Comparison of ENCODE assay signal across 8 cellular contexts in the genomic region with DNA sequence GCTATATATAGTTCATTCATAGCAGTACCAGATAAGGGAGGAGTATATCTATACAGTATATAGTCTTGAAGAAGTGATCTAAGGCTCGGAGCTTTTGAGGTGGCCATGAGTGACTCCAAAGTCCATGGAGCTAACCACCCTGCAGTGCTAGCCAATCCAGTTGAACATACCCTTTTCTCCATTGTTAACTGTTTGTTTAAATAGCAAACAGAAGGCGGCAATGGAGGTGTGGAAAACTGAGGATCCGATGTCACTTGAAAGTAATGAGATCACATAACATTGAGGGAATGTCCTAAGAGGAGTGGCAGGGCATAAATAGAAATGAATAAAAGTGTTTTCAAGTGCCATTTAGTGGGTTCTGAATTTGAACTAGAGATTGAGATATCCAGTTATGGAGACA. TPM values are rescaled to one million over a fixed set of nuclear protein-coding genes. Genes with fewer than 3 reads are reported as not detected.
DNase-seq lines count a peak whose midpoint lies in the region; ATAC-seq and TF ChIP-seq lines count a peak whose summit lies in the region.

No MANE protein-coding gene starts in this region.

- no peak overlapping the region for H3K27ac Mint-ChIP-seq in activated naive CD8-positive, alpha-beta T cell treated with anti-CD3 and anti-CD28 coated beads for 36 hours

- peaks cover 28% of the 10 kb centered on the region for H3K4me1 Mint-ChIP-seq in activated naive CD8-positive, alpha-beta T cell treated with anti-CD3 and anti-CD28 coated beads for 36 hours

- no peaks in the 10 kb centered on the region for H3K27me3 ChIP-seq in foreskin keratinocyte

- H3K4me3 ChIP-seq in NB4 (ENCODE audit: low read depth, low read length): peak overlapping the region; percentile 73

- ATAC-seq in foreskin keratinocyte: no peak

- H3K27ac ChIP-seq in substantia nigra (ENCODE audit: low read depth, low read length, poor library complexity, severe bottlenecking): no peak overlapping the region
- no peak overlapping the region for H3K27ac ChIP-seq in foreskin keratinocyte

- TF ChIP-seq CTCF in NB4 (IDR thresholded peaks at IDR 0.05; ENCODE audit: low read depth, low read length): no peak
- TF ChIP-seq CTCF in foreskin keratinocyte (conservative IDR thresholded peaks at IDR 0.05): no peak

- peaks cover 51% of the 10 kb centered on the region for H3K36me3 Mint-ChIP-seq in activated naive CD8-positive, alpha-beta T cell treated with anti-CD3 and anti-CD28 coated beads for 36 hours

- H3K4me1 ChIP-seq in foreskin keratinocyte: peaks cover 26% of the 10 kb centered on the region

- no peaks in the 10 kb centered on the region for H3K27me3 Mint-ChIP-seq in activated naive CD8-positive, alpha-beta T cell treated with anti-CD3 and anti-CD28 coated beads for 36 hours

- TF ChIP-seq POLR2A in NB4 (IDR thresholded peaks at IDR 0.05; ENCODE audit: extremely low read depth, insufficient read length): no peak

- DNase-seq in DMS53 (lab: John Stamatoyannopoulos, UW) (peak; percentile 86), NB4 (ENCODE audit: low read depth) (no peak), lung microvascular endothelial cell (ENCODE audit: low read depth in 2 of 2) (peak; percentile 28 to 36), RPMI8226 (no peak), substantia nigra (lab: John Stamatoyannopoulos, UW) (no peak), foreskin keratinocyte (no peak)
- DNase-seq in activated naive CD8-positive, alpha-beta T cell treated with anti-CD3 and anti-CD28 coated beads for 36 hours: no peak
- DNase-seq in activated CD4-positive, alpha-beta T cell treated with anti-CD3 and anti-CD28 coated beads for 1 hour: no peak

- H3K4me3 Mint-ChIP-seq in activated naive CD8-positive, alpha-beta T cell treated with anti-CD3 and anti-CD28 coated beads for 36 hours: peak overlapping the region; percentile 91

- H3K9me3 Mint-ChIP-seq in activated naive CD8-positive, alpha-beta T cell treated with anti-CD3 and anti-CD28 coated beads for 36 hours: no peaks in the 10 kb centered on the region

RNA-seq across cellular contexts. Expression of a gene that starts 12.4 kb away (rescaled TPM):
- 10 to 100 TPM in 1 of 2 experiments, 1 to 10 TPM in 1; 9.2 to 10.2 TPM for total RNA-seq in activated naive CD8-positive, alpha-beta T cell treated with anti-CD3 and anti-CD28 coated beads for 36 hours
- total RNA-seq in lung microvascular endothelial cell (13.5 and 25.8 TPM in 2 replicates), foreskin keratinocyte (10.1 and 15.0 TPM in 2 replicates)
- polyA plus RNA-seq in foreskin keratinocyte: 4.8 and 8.7 TPM in 2 replicates

RNA-seq across cellular contexts. Expression of a gene that starts 54.6 kb away (rescaled TPM):
- total RNA-seq in activated naive CD8-positive, alpha-beta T cell treated with anti-CD3 and anti-CD28 coated beads for 36 hours: 100 to 1,000 TPM; 157 to 158 TPM
- total RNA-seq in lung microvascular endothelial cell (117 and 128 TPM in 2 replicates), foreskin keratinocyte (122 and 130 TPM in 2 replicates)
- 20.3 and 27.4 TPM in 2 replicates for polyA plus RNA-seq in foreskin keratinocyte

Comparison
In these comparisons a context has a peak if more than half of its experiments do, and no peak if none do; other contexts are left out.
1. DNase-seq: peak in DMS53 (single experiment) and lung microvascular endothelial cell (2 of 2); none in NB4 (single experiment), activated naive CD8-positive, alpha-beta T cell treated with anti-CD3 and anti-CD28 coated beads for 36 hours (single experiment), RPMI8226 (single experiment), substantia nigra (0 of 49), activated CD4-positive, alpha-beta T cell treated with anti-CD3 and anti-CD28 coated beads for 1 hour (single experiment) and foreskin keratinocyte (0 of 2).